In genomic region chr2:74205586-74205985, GRCh38 we compare ENCODE assay signal across 10 cellular contexts. TPM values are rescaled to one million over a fixed set of nuclear protein-coding genes. Genes with fewer than 3 reads are reported as not detected.
DNase-seq lines count a peak whose midpoint lies in the region; ATAC-seq and TF ChIP-seq lines count a peak whose summit lies in the region.
"Had no signal": no experiment of that assay in that cellular context is flagged by ENCODE, and none has a peak within 500 bp of the region (broad histone marks: within the 10 kb centered on the region; RNA-seq: fewer than 3 reads in every experiment).

No MANE protein-coding gene starts in this region.

- H3K27me3 Mint-ChIP-seq in dendritic cell treated with granulocyte-macrophage colony-stimulating factor and Interleukin-4, amounts not matched to agents 40 ng/mL and 50 ng/mL, for 4 days: no peaks in the 10 kb centered on the region

- H3K4me3 Mint-ChIP-seq in dendritic cell treated with granulocyte-macrophage colony-stimulating factor and Interleukin-4, amounts not matched to agents 40 ng/mL and 50 ng/mL, for 4 days: peak overlapping the region; percentile 27

- H3K9me3 ChIP-seq in heart right ventricle: no peaks in the 10 kb centered on the region

- peaks cover 0 to 70% (median 10%) of the 10 kb centered on the region in 9 donors for H3K36me3 ChIP-seq in heart right ventricle

- DNase-seq in activated CD4-positive, CD25-positive, alpha-beta regulatory T cell treated with anti-CD3 and anti-CD28 coated beads, Interleukin-2, amount 50 U/mL, for 72 hours: no peak
- DNase-seq in NCI-H69 (lab: John Stamatoyannopoulos, UW): peak; percentile 64
- peak; percentile 57 for DNase-seq in stimulated activated CD8-positive, alpha-beta memory T cell treated with anti-CD3 and anti-CD28 coated beads, Interleukin-4, amount 100 ng/mL, for 48 hours
- DNase-seq in NCI-H526 treated with DMSO at 0.1 percent for 48 hours (lab: John Stamatoyannopoulos, UW): no peak
- no peak for DNase-seq in heart right ventricle
- no peak for DNase-seq in glomerular visceral epithelial cell (ENCODE audit: extremely low spot score)
- DNase-seq: substantia nigra had no signal

- intact Hi-C loops in dendritic cell treated with granulocyte-macrophage colony-stimulating factor and Interleukin-4, amounts not matched to agents 40 ng/mL and 50 ng/mL, for 4 days (cut with micrococcal nuclease): no loop called here
- intact Hi-C loops in heart right ventricle (cut with DNase I): no loop called here

- peaks cover 0 to 73% (median 29%) of the 10 kb centered on the region in 9 donors for H3K4me1 ChIP-seq in heart right ventricle

- ATAC-seq in activated CD4-positive, CD25-positive, alpha-beta regulatory T cell treated with anti-CD3 and anti-CD28 coated beads, Interleukin-2, amount 50 U/mL, for 24 hours: peak; percentile 15 to 33
- no peak for ATAC-seq in heart right ventricle

- H3K27ac Mint-ChIP-seq in dendritic cell treated with granulocyte-macrophage colony-stimulating factor and Interleukin-4, amounts not matched to agents 40 ng/mL and 50 ng/mL, for 4 days: peak overlapping the region; percentile 91

- TF ChIP-seq CTCF in heart right ventricle (IDR thresholded peaks at IDR 0.05): no peak

- no peak overlapping the region for H3K4me3 ChIP-seq in heart right ventricle
- H3K4me3 ChIP-seq: lung had no signal

- H3K9me3 Mint-ChIP-seq in dendritic cell treated with granulocyte-macrophage colony-stimulating factor and Interleukin-4, amounts not matched to agents 40 ng/mL and 50 ng/mL, for 4 days: no peaks in the 10 kb centered on the region

- H3K4me1 Mint-ChIP-seq in dendritic cell treated with granulocyte-macrophage colony-stimulating factor and Interleukin-4, amounts not matched to agents 40 ng/mL and 50 ng/mL, for 4 days (ENCODE audit: low read depth): peaks cover 47% of the 10 kb centered on the region

- peak overlapping the region in 3 of 10 donors; percentile 4 to 92 (median 61) for H3K27ac ChIP-seq in heart right ventricle

- 80 to 86% methylated on average over 7 of the region's 7 CpGs for WGBS in heart right ventricle, 2 donors

- peaks cover 92% of the 10 kb centered on the region for H3K36me3 Mint-ChIP-seq in dendritic cell treated with granulocyte-macrophage colony-stimulating factor and Interleukin-4, amounts not matched to agents 40 ng/mL and 50 ng/mL, for 4 days (ENCODE audit: low read depth)

- H3K27me3 ChIP-seq in heart right ventricle: no peaks in the 10 kb centered on the region

RNA-seq across cellular contexts. Expression of gene MTHFD2, which starts 7.2 kb away (rescaled TPM):
- total RNA-seq in heart right ventricle: 10 to 100 TPM; 12.4 to 32.6 (median 19.0) TPM
- polyA plus RNA-seq in heart right ventricle: 10 to 100 TPM; 17.0 to 30.0 TPM

RNA-seq across cellular contexts. Expression of gene MOB1A, which starts 26.9 kb away (rescaled TPM):
- total RNA-seq in heart right ventricle: 10 to 100 TPM; 45.8 to 75.0 (median 58.2) TPM
- polyA plus RNA-seq in heart right ventricle: 10 to 100 TPM; 14.2 to 16.5 TPM

RNA-seq across cellular contexts. Expression of gene BOLA3, which starts 57.9 kb away (rescaled TPM):
- total RNA-seq in heart right ventricle: 100 to 1,000 TPM in 1 of 10 donors, 10 to 100 TPM in 9; 63.9 to 117 (median 82.3) TPM
- polyA plus RNA-seq in heart right ventricle: 100 to 1,000 TPM in 1 of 2 donors, 10 to 100 TPM in 1; 88.3 to 166 TPM

Comparison
In these comparisons a context has a peak if more than half of its experiments do, and no peak if none do; other contexts are left out.
1. ATAC-seq: peak in activated CD4-positive, CD25-positive, alpha-beta regulatory T cell treated with anti-CD3 and anti-CD28 coated beads, Interleukin-2, amount 50 U/mL, for 24 hours (2 of 2); none in heart right ventricle (0 of 8).
2. DNase-seq: peak in NCI-H69 (single experiment) and stimulated activated CD8-positive, alpha-beta memory T cell treated with anti-CD3 and anti-CD28 coated beads, Interleukin-4, amount 100 ng/mL, for 48 hours (single experiment); none in activated CD4-positive, CD25-positive, alpha-beta regulatory T cell treated with anti-CD3 and anti-CD28 coated beads, Interleukin-2, amount 50 U/mL, for 72 hours (single experiment), NCI-H526 treated with DMSO at 0.1 percent for 48 hours (single experiment), heart right ventricle (0 of 2) and glomerular visceral epithelial cell (single experiment).